26 cellular contexts compared by ENCODE assay signal in genomic region chr12:19477071-19477470, GRCh38. TPM values are rescaled to one million over a fixed set of nuclear protein-coding genes. Genes with fewer than 3 reads are reported as not detected.
A peak's percentile ranks its signal among the peaks of the same experiment; 100 is the strongest.
DNase-seq lines count a peak whose midpoint lies in the region; ATAC-seq and TF ChIP-seq lines count a peak whose summit lies in the region.
"Had no signal": no experiment of that assay in that cellular context is flagged by ENCODE, and none has a peak within 500 bp of the region (broad histone marks: within the 10 kb centered on the region; RNA-seq: fewer than 3 reads in every experiment).

No MANE protein-coding gene starts in this region.

- H3K9me2 ChIP-seq in HCT116 (ENCODE audit: insufficient read depth) = no peaks in the 10 kb centered on the region

- H3K27ac Mint-ChIP-seq in natural killer cell (peak overlapping the region; percentile 9 to 10), immature natural killer cell (peak overlapping the region in 5 of 6 donors; percentile 20 to 75 (median 69))
- peak overlapping the region in 1 of 2 donors; percentile 36 for H3K27ac Mint-ChIP-seq in natural killer cell treated with Interleukin-12 subunit alpha and Interleukin-12 subunit beta and Interleukin-15 and Interleukin-18, amount 100 ng/mL, for 72 hours
- H3K27ac Mint-ChIP-seq in stimulated activated naive B cell treated with anti-CD40 and anti-IgM and Interleukin-4, amounts not matched to agents 10 μg/mL and 1 μg/mL and 100 μg/mL, for 72 hours = peak overlapping the region; percentile 81
- H3K27ac Mint-ChIP-seq: HFFc6 had no signal

- H3K9me3 ChIP-seq in HCT116 (ENCODE audit: control insufficient read depth in 1 of 2, insufficient read depth in 1 of 2, low read depth in 1 of 2, low read length in 2 of 2) = no peaks in the 10 kb centered on the region
- peaks cover 10 to 11% of the 10 kb centered on the region in 2 donors for H3K9me3 ChIP-seq in transverse colon

- TF ChIP-seq CTCF in natural killer cell (IDR thresholded peaks at IDR 0.05) (no peak), HCT116 (IDR thresholded peaks at IDR 0.05 in 2 of 3, conservative IDR thresholded peaks at IDR 0.05 in 1 of 3; ENCODE audit: borderline replicate concordance in 1 of 3, insufficient read depth in 1 of 3, low read depth in 2 of 3, low read length in 2 of 3) (no peak), transverse colon (IDR thresholded peaks at IDR 0.05) (no peak)

- ATAC-seq in natural killer cell = no peak
- ATAC-seq in natural killer cell treated with Interleukin-12 subunit alpha and Interleukin-12 subunit beta and Interleukin-15 and Interleukin-18, amount 100 ng/mL, for 72 hours = no peak
- ATAC-seq in HCT116 = no peak
- ATAC-seq in stimulated activated naive B cell treated with anti-CD40 and anti-IgM and Interleukin-4, amounts not matched to agents 10 μg/mL and 1 μg/mL and 100 μg/mL, for 72 hours (replicated peaks) = no peak
- no peak for ATAC-seq in GM21381 (IDR thresholded peaks at IDR 0.05; ENCODE audit: unreplicated experiment)
- ATAC-seq: K562, Panc1 had no signal

- 94 to 98% methylated on average over 8 of the region's 8 CpGs for WGBS in transverse colon (ENCODE audit: low coverage in 1 of 2), 2 donors

- peaks cover 16% of the 10 kb centered on the region; the same call in 1 of the 2 replicates for H4K20me1 ChIP-seq in HCT116 (ENCODE audit: insufficient read depth)

- H3K4me1 Mint-ChIP-seq in natural killer cell (peaks cover 45 to 55% of the 10 kb centered on the region in 2 donors), immature natural killer cell (peaks cover 50 to 88% of the 10 kb centered on the region in 2 donors)
- peaks cover 44 to 50% of the 10 kb centered on the region in 2 donors for H3K4me1 Mint-ChIP-seq in natural killer cell treated with Interleukin-12 subunit alpha and Interleukin-12 subunit beta and Interleukin-15 and Interleukin-18, amount 100 ng/mL, for 72 hours (ENCODE audit: low read depth in 2 of 2)
- H3K4me1 Mint-ChIP-seq in stimulated activated naive B cell treated with anti-CD40 and anti-IgM and Interleukin-4, amounts not matched to agents 10 μg/mL and 1 μg/mL and 100 μg/mL, for 72 hours = peaks cover 22 to 36% of the 10 kb centered on the region in 2 donors

- TF ChIP-seq POLR2A in HCT116 (IDR thresholded peaks at IDR 0.05; ENCODE audit: borderline replicate concordance, extremely low read depth, insufficient read depth, insufficient read length) (no peak), transverse colon (IDR thresholded peaks at IDR 0.05) (no peak)

- no peak overlapping the region for H2AFZ ChIP-seq in HCT116 (ENCODE audit: low read depth, low read length, poor library complexity, severe bottlenecking)

- peaks cover 3 to 5% of the 10 kb centered on the region in 2 donors for H3K9me3 Mint-ChIP-seq in natural killer cell
- H3K9me3 Mint-ChIP-seq in natural killer cell treated with Interleukin-12 subunit alpha and Interleukin-12 subunit beta and Interleukin-15 and Interleukin-18, amount 100 ng/mL, for 72 hours = peaks cover 5% of the 10 kb centered on the region
- peaks cover 0 to 17% (median 10%) of the 10 kb centered on the region in 6 donors for H3K9me3 Mint-ChIP-seq in immature natural killer cell
- H3K9me3 Mint-ChIP-seq in stimulated activated naive B cell treated with anti-CD40 and anti-IgM and Interleukin-4, amounts not matched to agents 10 μg/mL and 1 μg/mL and 100 μg/mL, for 72 hours = peaks cover 12 to 14% of the 10 kb centered on the region in 2 donors
- H3K9me3 Mint-ChIP-seq: HFFc6 had no signal

- POLR2A ChIA-PET in HCT116 (lab: Charles Lee) = no interaction called here

- peaks cover 97% of the 10 kb centered on the region for H3K79me2 ChIP-seq in HCT116 (ENCODE audit: insufficient read depth, low read length)

- no peak for TF ChIP-seq RAD21 in HCT116 (IDR thresholded peaks at IDR 0.05; ENCODE audit: low read depth)

- TF ChIP-seq EP300 in transverse colon (IDR thresholded peaks at IDR 0.05; ENCODE audit: low read depth) = no peak

- CTCF ChIA-PET in HCT116 (lab: Charles Lee) = no interaction called here

- H3K4me3 ChIP-seq in HCT116 (replicated peaks in 1 of 2; ENCODE audit: low read depth in 1 of 2, low read length in 2 of 2) (no peak overlapping the region), transverse colon (no peak overlapping the region)
- H3K4me3 ChIP-seq: BLaER1, K562 had no signal

- H3K4me3 Mint-ChIP-seq in natural killer cell (no peak overlapping the region), immature natural killer cell (no peak overlapping the region)
- no peak overlapping the region for H3K4me3 Mint-ChIP-seq in natural killer cell treated with Interleukin-12 subunit alpha and Interleukin-12 subunit beta and Interleukin-15 and Interleukin-18, amount 100 ng/mL, for 72 hours
- H3K4me3 Mint-ChIP-seq in stimulated activated naive B cell treated with anti-CD40 and anti-IgM and Interleukin-4, amounts not matched to agents 10 μg/mL and 1 μg/mL and 100 μg/mL, for 72 hours = no peak overlapping the region
- H3K4me3 Mint-ChIP-seq: HFFc6 had no signal

- H3K4me1 ChIP-seq in HCT116 (ENCODE audit: control insufficient read depth in 1 of 2, insufficient read depth in 2 of 2, low read length in 2 of 2) = no peaks in the 10 kb centered on the region; a peak in 1 of 4 replicates
- peaks cover 0 to 1% (median 0%) of the 10 kb centered on the region in 4 donors for H3K4me1 ChIP-seq in transverse colon
- H3K4me1 ChIP-seq: BLaER1 had no signal

- peaks cover 3 to 4% of the 10 kb centered on the region in 2 experiments; a peak in 2 of 4 replicates for H3K36me3 ChIP-seq in HCT116 (ENCODE audit: control insufficient read depth in 1 of 2, insufficient read depth in 2 of 2, low read length in 2 of 2)
- H3K36me3 ChIP-seq in transverse colon = peaks cover 0 to 40% (median 3%) of the 10 kb centered on the region in 4 donors

- H3K4me2 ChIP-seq in HCT116 (ENCODE audit: low read length) = no peak overlapping the region
- H3K4me2 ChIP-seq: BLaER1 had no signal

- H3K36me3 Mint-ChIP-seq in natural killer cell (peaks cover 30% of the 10 kb centered on the region), immature natural killer cell (peaks cover 14 to 67% (median 32%) of the 10 kb centered on the region in 3 donors)
- H3K36me3 Mint-ChIP-seq in natural killer cell treated with Interleukin-12 subunit alpha and Interleukin-12 subunit beta and Interleukin-15 and Interleukin-18, amount 100 ng/mL, for 72 hours = peaks cover 59% of the 10 kb centered on the region
- peaks cover 79 to 82% of the 10 kb centered on the region in 2 donors for H3K36me3 Mint-ChIP-seq in stimulated activated naive B cell treated with anti-CD40 and anti-IgM and Interleukin-4, amounts not matched to agents 10 μg/mL and 1 μg/mL and 100 μg/mL, for 72 hours

- H3K27ac ChIP-seq in HCT116 (ENCODE audit: low read depth, low read length) = no peak overlapping the region
- no peak overlapping the region for H3K27ac ChIP-seq in transverse colon
- H3K27ac ChIP-seq: BLaER1, RWPE1 had no signal

- BruUV-seq in HCT116 (replicated peaks; lab: Mats Ljungman, UMichigan) = TSS peak; percentile 7

- no peak overlapping the region for H3K9ac ChIP-seq in HCT116 (ENCODE audit: low read length)
- H3K9ac ChIP-seq: BLaER1 had no signal

- intact Hi-C loops in natural killer cell (cut with micrococcal nuclease) = no loop called here
- intact Hi-C loops in HCT116 (cut with micrococcal nuclease) = no loop called here
- intact Hi-C loops in transverse colon (cut with DNase I; ENCODE audit: low total_unique reads) = no loop called here

- in situ Hi-C loops in transverse colon (cut with MboI; ENCODE audit: low pct_ligation_motif_present in 1 of 4, low pct_unique_long_range_greater_than_20kb in 1 of 4, low sequenced_read_pairs in 3 of 4) = no loop called here

- H3K27me3 ChIP-seq in HCT116 (ENCODE audit: insufficient read depth, low read length) = no peaks in the 10 kb centered on the region
- no peaks in the 10 kb centered on the region for H3K27me3 ChIP-seq in transverse colon
- H3K27me3 ChIP-seq: BLaER1 had no signal

- H3K27me3 Mint-ChIP-seq in natural killer cell (ENCODE audit: low read depth in 2 of 2) (no peaks in the 10 kb centered on the region), immature natural killer cell (ENCODE audit: low read depth in 3 of 3) (peaks cover 0 to 3% (median 2%) of the 10 kb centered on the region in 3 donors)
- no peaks in the 10 kb centered on the region for H3K27me3 Mint-ChIP-seq in natural killer cell treated with Interleukin-12 subunit alpha and Interleukin-12 subunit beta and Interleukin-15 and Interleukin-18, amount 100 ng/mL, for 72 hours
- no peaks in the 10 kb centered on the region for H3K27me3 Mint-ChIP-seq in stimulated activated naive B cell treated with anti-CD40 and anti-IgM and Interleukin-4, amounts not matched to agents 10 μg/mL and 1 μg/mL and 100 μg/mL, for 72 hours
- H3K27me3 Mint-ChIP-seq: CD4-positive, alpha-beta memory T cell had no signal

- no peak for DNase-seq in natural killer cell
- DNase-seq in natural killer cell treated with Interleukin-12 subunit alpha and Interleukin-12 subunit beta and Interleukin-15 and Interleukin-18, amount 100 ng/mL, for 72 hours (ENCODE audit: low spot score) = no peak
- no peak for DNase-seq in HCT116 (ENCODE audit: low read depth, low spot score)
- no peak for DNase-seq in immature natural killer cell
- DNase-seq in stimulated activated naive B cell treated with anti-CD40 and anti-IgM and Interleukin-4, amounts not matched to agents 10 μg/mL and 1 μg/mL and 100 μg/mL, for 72 hours = no peak
- DNase-seq in transverse colon = no peak
- no peak for DNase-seq in NCI-H146 treated with DMSO at 0.1 percent for 48 hours (lab: John Stamatoyannopoulos, UW; ENCODE audit: unreplicated experiment)
- DNase-seq: CD4-positive, alpha-beta memory T cell; DMS 273 treated with DMSO at 0.1 percent for 48 hours; DMS79; EL; GDM1; H7; HFFc6; Kasumi-1; NCI-H1105 treated with DMSO at 0.1 percent for 48 hours; NCI-H146; NCI-H2029; NCI-H446 treated with DMSO at 0.1 percent for 48 hours; NCI-H69; SHP77 had no signal

- RAD21 ChIA-PET in HCT116 (lab: Charles Lee; ENCODE audit: low non-redundant PET in 1 of 2, low total read pairs in 2 of 2, uncharacterized antibody in 2 of 2, unreplicated experiment in 2 of 2) = no interaction called here

TF ChIP-seq in HCT116, 20 proteins besides CTCF, POLR2A, EP300 and RAD21:
- TF ChIP-seq SP1 (IDR thresholded peaks at IDR 0.05; ENCODE audit: low read depth) = no peak

RNA-seq across cellular contexts. Expression of gene AEBP2, which starts 37.8 kb away (rescaled TPM):
- 10 to 100 TPM; 57.1 to 79.5 (median 61.8) TPM for total RNA-seq in natural killer cell
- total RNA-seq in natural killer cell treated with Interleukin-12 subunit alpha and Interleukin-12 subunit beta and Interleukin-15 and Interleukin-18, amount 100 ng/mL, for 72 hours = 10 to 100 TPM; 66.3 to 95.2 TPM
- total RNA-seq in HCT116 (2021; ENCODE audit: unreplicated experiment) = 44.6 TPM
- polyA plus RNA-seq in HCT116 (2012) = 16.9 and 21.3 TPM in 2 replicates
- 10 to 100 TPM in 2 of 3 donors, 1 to 10 TPM in 1; 5.4 to 14.9 (median 11.8) TPM for polyA plus RNA-seq in immature natural killer cell
- 10 to 100 TPM; 12.5 to 37.3 (median 32.2) TPM for total RNA-seq in transverse colon
